25 cellular contexts compared by ENCODE assay signal in the genomic region with DNA sequence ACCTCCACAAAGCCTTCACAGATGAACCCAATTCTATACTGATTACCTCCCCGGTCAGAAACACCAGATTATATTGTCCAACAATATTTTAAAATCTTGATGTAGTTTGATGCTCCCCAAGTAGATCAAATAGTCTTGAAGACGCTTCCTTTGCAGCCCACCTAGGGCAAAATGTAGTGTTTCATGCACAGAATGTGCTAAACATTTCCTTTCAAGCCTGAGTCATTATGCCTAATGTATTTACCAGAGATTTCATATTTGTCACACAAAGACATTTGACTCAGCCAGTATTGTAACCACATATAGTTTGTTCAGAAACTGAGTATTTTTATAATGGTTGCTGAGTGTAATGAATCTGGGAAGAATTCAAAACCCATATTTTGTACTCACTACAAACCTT.
A peak's percentile ranks its signal among the peaks of the same experiment; 100 is the strongest.
DNase-seq lines count a peak whose midpoint lies in the region; ATAC-seq and TF ChIP-seq lines count a peak whose summit lies in the region.
"Had no signal": no experiment of that assay in that cellular context is flagged by ENCODE, and none has a peak within 500 bp of the region (broad histone marks: within the 10 kb centered on the region; RNA-seq: fewer than 3 reads in every experiment).

No MANE protein-coding gene starts in this region.

- H3K27ac ChIP-seq in smooth muscle cell (ENCODE audit: low read depth) = peak overlapping the region; percentile 39
- H3K27ac ChIP-seq: BLaER1 had no signal

- no peak overlapping the region for H3K9ac ChIP-seq in smooth muscle cell (ENCODE audit: low read depth)
- H3K9ac ChIP-seq: BLaER1 had no signal

- TF ChIP-seq CTCF in astrocyte of the spinal cord (IDR thresholded peaks at IDR 0.05; ENCODE audit: low read depth, low read length) (no peak), smooth muscle cell (IDR thresholded peaks at IDR 0.05; ENCODE audit: borderline replicate concordance, insufficient read depth, poor library complexity, severe bottlenecking) (no peak), glutamatergic neuron (IDR thresholded peaks at IDR 0.05; ENCODE audit: partially characterized antibody, unreplicated experiment) (no peak)

- H3K9me3 ChIP-seq in smooth muscle cell (replicated peaks; ENCODE audit: low read depth) = no peaks in the 10 kb centered on the region
- H3K9me3 ChIP-seq: BE2C, BLaER1 had no signal

- H3K36me3 Mint-ChIP-seq in glutamatergic neuron (ENCODE audit: unreplicated experiment) = no peaks in the 10 kb centered on the region
- H3K36me3 Mint-ChIP-seq: CD14-positive monocyte; CD4-positive, alpha-beta memory T cell; CD4-positive, CD25-positive, alpha-beta regulatory T cell; CD8-positive, alpha-beta memory T cell had no signal

- ATAC-seq in HG03139 (IDR thresholded peaks at IDR 0.05; ENCODE audit: unreplicated experiment) = no peak
- ATAC-seq in GM19324 (IDR thresholded peaks at IDR 0.05; ENCODE audit: low FRiP score, unreplicated experiment) = no peak
- no peak for ATAC-seq in HG03432 (IDR thresholded peaks at IDR 0.05; ENCODE audit: unreplicated experiment)

- no peaks in the 10 kb centered on the region for H3K4me1 Mint-ChIP-seq in glutamatergic neuron (ENCODE audit: low read depth, unreplicated experiment)
- H3K4me1 Mint-ChIP-seq: CD14-positive monocyte; CD4-positive, alpha-beta memory T cell; CD4-positive, CD25-positive, alpha-beta regulatory T cell; CD8-positive, alpha-beta memory T cell had no signal

- H3K4me3 ChIP-seq in astrocyte of the spinal cord (ENCODE audit: low read depth, low read length) = no peak overlapping the region
- H3K4me3 ChIP-seq in smooth muscle cell = no peak overlapping the region
- H3K4me3 ChIP-seq: BLaER1 had no signal

- peak; percentile 51 for DNase-seq in ELR (ENCODE audit: low read depth)
- peak; percentile 4 for DNase-seq in M059J (ENCODE audit: low read depth)
- peak; percentile 2 for DNase-seq in astrocyte of the spinal cord (ENCODE audit: low read depth, low spot score)
- DNase-seq in smooth muscle cell (lab: John Stamatoyannopoulos, UW; ENCODE audit: unreplicated experiment) = no peak
- DNase-seq in glutamatergic neuron = no peak
- DNase-seq: 8988T; ACHN; BE2C; C1 segment of cervical spinal cord; CD4-positive, alpha-beta memory T cell; CD4-positive, CD25-positive, alpha-beta regulatory T cell; CD8-positive, alpha-beta memory T cell; COR-L47; DMS 273 treated with DMSO at 0.1 percent for 48 hours; DMS153; DMS53; DMS79; DND-41; EL; GF-D8 had no signal

- no peaks in the 10 kb centered on the region for H3K9me3 Mint-ChIP-seq in glutamatergic neuron (ENCODE audit: unreplicated experiment)

- in situ Hi-C loops in astrocyte of the spinal cord (cut with HindIII; ENCODE audit: low sequenced_read_pairs) = no loop called here

- 76% methylated on average over 2 of the region's 2 CpGs for WGBS in smooth muscle cell (ENCODE audit: low lambda C conversion rate)

- no peaks in the 10 kb centered on the region for H4K20me1 ChIP-seq in smooth muscle cell (ENCODE audit: low read depth)
- H4K20me1 ChIP-seq: BLaER1 had no signal

- no peaks in the 10 kb centered on the region for H3K27me3 ChIP-seq in smooth muscle cell (ENCODE audit: low read depth)
- H3K27me3 ChIP-seq: BE2C, BLaER1 had no signal

- H3K36me3 ChIP-seq in smooth muscle cell (ENCODE audit: low read depth) = no peaks in the 10 kb centered on the region
- H3K36me3 ChIP-seq: BE2C, BLaER1 had no signal

- H3K27me3 Mint-ChIP-seq in glutamatergic neuron (ENCODE audit: unreplicated experiment) = peaks cover 2% of the 10 kb centered on the region
- H3K27me3 Mint-ChIP-seq: CD4-positive, alpha-beta memory T cell; CD4-positive, CD25-positive, alpha-beta regulatory T cell; CD8-positive, alpha-beta memory T cell had no signal

- H3K27ac Mint-ChIP-seq in glutamatergic neuron (ENCODE audit: unreplicated experiment) = no peak overlapping the region
- H3K27ac Mint-ChIP-seq: CD14-positive monocyte; CD4-positive, alpha-beta memory T cell; CD4-positive, CD25-positive, alpha-beta regulatory T cell; CD8-positive, alpha-beta memory T cell had no signal

- H3K4me3 Mint-ChIP-seq in glutamatergic neuron (ENCODE audit: unreplicated experiment) = no peak overlapping the region
- H3K4me3 Mint-ChIP-seq: CD14-positive monocyte; CD4-positive, alpha-beta memory T cell; CD4-positive, CD25-positive, alpha-beta regulatory T cell; CD8-positive, alpha-beta memory T cell had no signal

- no peaks in the 10 kb centered on the region for H3K4me1 ChIP-seq in smooth muscle cell (ENCODE audit: low read depth)
- H3K4me1 ChIP-seq: BE2C, BLaER1 had no signal

- H3K79me2 ChIP-seq in smooth muscle cell (ENCODE audit: low read depth) = no peaks in the 10 kb centered on the region

- H3K4me2 ChIP-seq in smooth muscle cell = peak overlapping the region; percentile 8
- H3K4me2 ChIP-seq: BLaER1 had no signal

- peak overlapping the region; percentile 32 for H2AFZ ChIP-seq in smooth muscle cell (ENCODE audit: low read depth)

- no peaks in the 10 kb centered on the region for H3F3A ChIP-seq in smooth muscle cell (ENCODE audit: low read depth)

Comparison
In these comparisons a context has a peak if more than half of its experiments do, and no peak if none do; other contexts are left out.
1. DNase-seq: peak in ELR (single experiment), M059J (single experiment) and astrocyte of the spinal cord (single experiment); none in smooth muscle cell (single experiment) and glutamatergic neuron (single experiment).